Comparison of ENCODE assay signal across 1 cellular context in the genomic region with DNA sequence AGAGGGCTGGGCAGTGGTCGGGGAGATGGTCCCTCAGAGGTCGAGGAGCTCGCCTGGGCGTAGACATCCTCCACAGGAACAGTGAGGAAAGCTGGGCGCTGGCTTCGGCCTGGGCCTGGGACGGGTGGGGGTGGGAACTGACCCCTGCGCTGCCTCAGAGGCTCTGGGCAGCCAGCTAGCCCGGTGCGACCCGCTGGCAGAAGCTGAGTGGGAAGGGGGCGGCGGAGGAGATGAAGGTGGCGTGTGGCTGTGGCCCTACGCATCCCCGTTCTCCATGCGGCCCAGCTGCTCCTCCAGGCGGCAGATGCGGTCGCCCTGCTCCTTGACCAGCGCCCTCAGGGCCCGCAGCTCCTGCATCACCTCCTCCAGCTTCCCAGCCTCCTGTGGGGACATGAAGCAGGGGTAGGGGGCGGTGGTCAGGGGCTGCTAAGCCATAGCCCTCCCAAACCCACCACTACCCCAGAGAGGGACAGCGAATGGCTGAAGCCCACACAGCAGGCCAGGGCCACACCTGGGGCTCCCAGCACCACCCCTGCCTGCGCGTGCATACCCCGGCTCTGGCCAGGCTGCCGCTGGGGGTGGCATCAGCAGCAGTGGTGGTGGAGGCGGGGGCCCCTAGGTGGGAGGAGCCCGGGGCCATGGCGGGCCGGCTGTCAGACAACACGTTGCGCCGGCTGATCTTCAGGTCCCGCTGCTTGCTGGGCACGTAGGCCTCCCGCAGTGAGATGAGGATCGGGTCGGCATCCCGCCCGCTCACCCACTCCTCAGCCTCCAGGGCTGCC.
TF ChIP-seq lines count a peak whose summit lies in the region.

No MANE protein-coding gene starts in this region.

TF ChIP-seq in HEK293, 187 proteins besides CTCF, POLR2A, EP300 and RAD21 (continued from another document):
- TF ChIP-seq, protein P1, sequence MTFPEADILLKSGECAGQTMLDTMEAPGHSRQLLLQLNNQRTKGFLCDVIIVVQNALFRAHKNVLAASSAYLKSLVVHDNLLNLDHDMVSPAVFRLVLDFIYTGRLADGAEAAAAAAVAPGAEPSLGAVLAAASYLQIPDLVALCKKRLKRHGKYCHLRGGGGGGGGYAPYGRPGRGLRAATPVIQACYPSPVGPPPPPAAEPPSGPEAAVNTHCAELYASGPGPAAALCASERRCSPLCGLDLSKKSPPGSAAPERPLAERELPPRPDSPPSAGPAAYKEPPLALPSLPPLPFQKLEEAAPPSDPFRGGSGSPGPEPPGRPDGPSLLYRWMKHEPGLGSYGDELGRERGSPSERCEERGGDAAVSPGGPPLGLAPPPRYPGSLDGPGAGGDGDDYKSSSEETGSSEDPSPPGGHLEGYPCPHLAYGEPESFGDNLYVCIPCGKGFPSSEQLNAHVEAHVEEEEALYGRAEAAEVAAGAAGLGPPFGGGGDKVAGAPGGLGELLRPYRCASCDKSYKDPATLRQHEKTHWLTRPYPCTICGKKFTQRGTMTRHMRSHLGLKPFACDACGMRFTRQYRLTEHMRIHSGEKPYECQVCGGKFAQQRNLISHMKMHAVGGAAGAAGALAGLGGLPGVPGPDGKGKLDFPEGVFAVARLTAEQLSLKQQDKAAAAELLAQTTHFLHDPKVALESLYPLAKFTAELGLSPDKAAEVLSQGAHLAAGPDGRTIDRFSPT (tag by site-specific recombination; IDR thresholded peaks at IDR 0.05): peak; percentile 54
